ENCODE assay signal across 13 cellular contexts in the genomic region with DNA sequence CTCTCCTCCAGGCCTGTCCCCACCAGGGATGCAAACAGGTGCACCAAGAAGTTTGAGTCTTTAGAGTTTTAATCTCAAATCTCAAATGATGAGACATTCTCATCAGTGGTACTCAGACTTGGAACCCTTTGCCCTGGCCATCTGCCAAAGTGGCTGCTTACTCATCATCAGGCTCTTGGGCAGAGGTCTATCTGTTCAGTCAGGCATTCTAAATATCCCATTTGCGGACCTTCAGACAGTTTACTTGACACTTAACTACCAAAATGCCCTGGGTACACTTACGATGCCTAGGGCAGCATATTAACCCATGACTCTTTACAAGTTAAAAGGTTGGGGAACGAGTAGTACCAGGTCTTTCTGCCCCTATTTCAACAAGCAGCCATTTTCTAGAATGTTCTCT.
DNase-seq lines count a peak whose midpoint lies in the region; ATAC-seq and TF ChIP-seq lines count a peak whose summit lies in the region.
"Had no signal": no experiment of that assay in that cellular context is flagged by ENCODE, and none has a peak within 500 bp of the region (broad histone marks: within the 10 kb centered on the region; RNA-seq: fewer than 3 reads in every experiment).

No MANE protein-coding gene starts in this region.

- H3K9ac ChIP-seq in adipocyte (ENCODE audit: low read length), result no peak overlapping the region

- no peak overlapping the region for H3K4me3 ChIP-seq in adipocyte (ENCODE audit: low read length)
- no peak overlapping the region for H3K4me3 ChIP-seq in kidney epithelial cell (ENCODE audit: low read depth, low read length)
- H3K4me3 ChIP-seq in tibial nerve, result no peak overlapping the region

- TF ChIP-seq CTCF in kidney epithelial cell (IDR thresholded peaks at IDR 0.05; ENCODE audit: insufficient read depth, low read length, poor library complexity, severe bottlenecking), result no peak
- TF ChIP-seq CTCF in tibial nerve (IDR thresholded peaks at IDR 0.05), result no peak

- peaks cover 3% of the 10 kb centered on the region for H3K4me1 ChIP-seq in adipocyte (ENCODE audit: control insufficient read depth, insufficient read depth, low read length)
- H3K4me1 ChIP-seq in tibial nerve, result no peaks in the 10 kb centered on the region

- H3K9me3 ChIP-seq in adipocyte (ENCODE audit: control insufficient read depth, low read length), result no peaks in the 10 kb centered on the region
- no peaks in the 10 kb centered on the region for H3K9me3 ChIP-seq in tibial nerve

- no peak for ATAC-seq in HG03025 (IDR thresholded peaks at IDR 0.05; ENCODE audit: low FRiP score, unreplicated experiment)
- ATAC-seq in HG03521 (IDR thresholded peaks at IDR 0.05; ENCODE audit: unreplicated experiment), result no peak

- H3K36me3 ChIP-seq in adipocyte (ENCODE audit: control insufficient read depth, insufficient read depth, low read length, severe bottlenecking), result no peaks in the 10 kb centered on the region
- H3K36me3 ChIP-seq in kidney epithelial cell (ENCODE audit: control insufficient read depth, insufficient read depth, low read length), result no peaks in the 10 kb centered on the region
- H3K36me3 ChIP-seq in tibial nerve, result no peaks in the 10 kb centered on the region

- 53% methylated on average over 3 of the region's 3 CpGs for WGBS in tibial nerve, 2 donors

- DNase-seq in DMS 273 (lab: John Stamatoyannopoulos, UW; ENCODE audit: unreplicated experiment), result peak; percentile 54
- no peak for DNase-seq in DMS 273 treated with DMSO at 0.1 percent for 48 hours (lab: John Stamatoyannopoulos, UW)
- DNase-seq in HK-2 (ENCODE audit: unreplicated experiment), result peak; percentile 75
- DNase-seq in adipocyte (ENCODE audit: low read depth), result peak; percentile 23
- DNase-seq in kidney epithelial cell (ENCODE audit: low read depth), result peak; percentile 72
- no peak for DNase-seq in tibial nerve (ENCODE audit: low spot score in 2 of 2)
- DNase-seq: activated CD8-positive, alpha-beta memory T cell treated with anti-CD3 and anti-CD28 coated beads for 24 hours; GDM1; NCI-H187 had no signal

- TF ChIP-seq EP300 in tibial nerve (IDR thresholded peaks at IDR 0.05), result no peak

- H3K27me3 ChIP-seq in adipocyte (replicated peaks; ENCODE audit: control insufficient read depth, insufficient read depth, low read length), result peaks cover 6% of the 10 kb centered on the region
- no peaks in the 10 kb centered on the region for H3K27me3 ChIP-seq in kidney epithelial cell (ENCODE audit: control insufficient read depth, insufficient read depth, low read length)
- H3K27me3 ChIP-seq in tibial nerve, result no peaks in the 10 kb centered on the region

- H3K27ac ChIP-seq in tibial nerve, result no peak overlapping the region
- H3K27ac ChIP-seq: 22Rv1, epithelial cell of prostate had no signal

- no peak for TF ChIP-seq POLR2A in tibial nerve (IDR thresholded peaks at IDR 0.05)

Comparison
In these comparisons a context has a peak if more than half of its experiments do, and no peak if none do; other contexts are left out.
1. DNase-seq: peak in DMS 273 (single experiment), HK-2 (single experiment), adipocyte (single experiment) and kidney epithelial cell (single experiment); none in DMS 273 treated with DMSO at 0.1 percent for 48 hours (single experiment) and tibial nerve (0 of 2).